In genomic region chr3:72438072-72438471, GRCh38 we compare ENCODE assay signal across 20 cellular contexts. TPM values are rescaled to one million over a fixed set of nuclear protein-coding genes. Genes with fewer than 3 reads are reported as not detected.
DNase-seq lines count a peak whose midpoint lies in the region; TF ChIP-seq lines count a peak whose summit lies in the region.
"Had no signal": no experiment of that assay in that cellular context is flagged by ENCODE, and none has a peak within 500 bp of the region (broad histone marks: within the 10 kb centered on the region; RNA-seq: fewer than 3 reads in every experiment).

No MANE protein-coding gene starts in this region.

- intact Hi-C loops in dendritic cell treated with granulocyte-macrophage colony-stimulating factor and Interleukin-4, amounts not matched to agents 40 ng/mL and 50 ng/mL, for 4 days (cut with micrococcal nuclease): no loop called here

- peaks cover 18% of the 10 kb centered on the region for H3K36me3 Mint-ChIP-seq in activated naive CD8-positive, alpha-beta T cell
- H3K36me3 Mint-ChIP-seq in activated naive CD8-positive, alpha-beta T cell treated with anti-CD3 and anti-CD28 coated beads for 36 hours: peaks cover 58% of the 10 kb centered on the region
- peaks cover 58% of the 10 kb centered on the region for H3K36me3 Mint-ChIP-seq in dendritic cell treated with granulocyte-macrophage colony-stimulating factor and Interleukin-4, amounts not matched to agents 40 ng/mL and 50 ng/mL, for 4 days (ENCODE audit: low read depth)
- peaks cover 67% of the 10 kb centered on the region for H3K36me3 Mint-ChIP-seq in stimulated activated naive CD8-positive, alpha-beta T cell treated with anti-CD3 and anti-CD28 coated beads, Interleukin-15, Interleukin-2, amounts not matched to agents 100 ng/mL and 50 ng/mL, for 24 hours (ENCODE audit: low read depth)
- peaks cover 9% of the 10 kb centered on the region for H3K36me3 Mint-ChIP-seq in endothelial cell (ENCODE audit: low read depth, unreplicated experiment)

- H3K4me1 Mint-ChIP-seq in activated naive CD8-positive, alpha-beta T cell (ENCODE audit: low read depth): peaks cover 85% of the 10 kb centered on the region
- H3K4me1 Mint-ChIP-seq in activated naive CD8-positive, alpha-beta T cell treated with anti-CD3 and anti-CD28 coated beads for 36 hours: peaks cover 75% of the 10 kb centered on the region
- peaks cover 67% of the 10 kb centered on the region for H3K4me1 Mint-ChIP-seq in dendritic cell treated with granulocyte-macrophage colony-stimulating factor and Interleukin-4, amounts not matched to agents 40 ng/mL and 50 ng/mL, for 4 days (ENCODE audit: low read depth)
- peaks cover 85% of the 10 kb centered on the region for H3K4me1 Mint-ChIP-seq in stimulated activated naive CD8-positive, alpha-beta T cell treated with anti-CD3 and anti-CD28 coated beads, Interleukin-15, Interleukin-2, amounts not matched to agents 100 ng/mL and 50 ng/mL, for 24 hours (ENCODE audit: low read depth)
- H3K4me1 Mint-ChIP-seq in endothelial cell (ENCODE audit: unreplicated experiment): peaks cover 57% of the 10 kb centered on the region

- no peak for DNase-seq in activated naive CD8-positive, alpha-beta T cell treated with anti-CD3 and anti-CD28 coated beads for 36 hours
- peak; percentile 85 for DNase-seq in OCI-M1 (lab: John Stamatoyannopoulos, UW)
- no peak for DNase-seq in activated naive CD4-positive, alpha-beta T cell treated with anti-CD3 and anti-CD28 coated beads, Interleukin-2, amount 50 U/mL, for 16 hours
- DNase-seq in endothelial cell (ENCODE audit: low spot score): no peak
- DNase-seq: activated effector memory CD4-positive, alpha-beta T cell treated with Interleukin-2 at 50 U/mL for 16 hours; brain microvascular endothelial cell; C1 segment of cervical spinal cord; effector memory CD4-positive, alpha-beta T cell; foreskin keratinocyte; naive B cell; NCI-H2081; NCI-H345; NCI-H748 treated with DMSO at 0.1 percent for 48 hours; occipital lobe; RPMI8226; SK-N-SH; T-helper 9 cell had no signal

- peak overlapping the region; percentile 46 for H3K4me3 Mint-ChIP-seq in activated naive CD8-positive, alpha-beta T cell
- H3K4me3 Mint-ChIP-seq in activated naive CD8-positive, alpha-beta T cell treated with anti-CD3 and anti-CD28 coated beads for 36 hours: no peak overlapping the region
- no peak overlapping the region for H3K4me3 Mint-ChIP-seq in dendritic cell treated with granulocyte-macrophage colony-stimulating factor and Interleukin-4, amounts not matched to agents 40 ng/mL and 50 ng/mL, for 4 days
- no peak overlapping the region for H3K4me3 Mint-ChIP-seq in stimulated activated naive CD8-positive, alpha-beta T cell treated with anti-CD3 and anti-CD28 coated beads, Interleukin-15, Interleukin-2, amounts not matched to agents 100 ng/mL and 50 ng/mL, for 24 hours
- H3K4me3 Mint-ChIP-seq in endothelial cell (ENCODE audit: unreplicated experiment): no peak overlapping the region

- no peaks in the 10 kb centered on the region for H3K9me3 Mint-ChIP-seq in activated naive CD8-positive, alpha-beta T cell (ENCODE audit: low read depth)
- H3K9me3 Mint-ChIP-seq in activated naive CD8-positive, alpha-beta T cell treated with anti-CD3 and anti-CD28 coated beads for 36 hours: peaks cover 3% of the 10 kb centered on the region
- H3K9me3 Mint-ChIP-seq in dendritic cell treated with granulocyte-macrophage colony-stimulating factor and Interleukin-4, amounts not matched to agents 40 ng/mL and 50 ng/mL, for 4 days: no peaks in the 10 kb centered on the region
- no peaks in the 10 kb centered on the region for H3K9me3 Mint-ChIP-seq in stimulated activated naive CD8-positive, alpha-beta T cell treated with anti-CD3 and anti-CD28 coated beads, Interleukin-15, Interleukin-2, amounts not matched to agents 100 ng/mL and 50 ng/mL, for 24 hours
- H3K9me3 Mint-ChIP-seq in endothelial cell (ENCODE audit: unreplicated experiment): no peaks in the 10 kb centered on the region
- H3K9me3 Mint-ChIP-seq: naive B cell had no signal

- no peaks in the 10 kb centered on the region for H3K27me3 Mint-ChIP-seq in activated naive CD8-positive, alpha-beta T cell
- H3K27me3 Mint-ChIP-seq in activated naive CD8-positive, alpha-beta T cell treated with anti-CD3 and anti-CD28 coated beads for 36 hours: no peaks in the 10 kb centered on the region
- no peaks in the 10 kb centered on the region for H3K27me3 Mint-ChIP-seq in dendritic cell treated with granulocyte-macrophage colony-stimulating factor and Interleukin-4, amounts not matched to agents 40 ng/mL and 50 ng/mL, for 4 days
- no peaks in the 10 kb centered on the region for H3K27me3 Mint-ChIP-seq in stimulated activated naive CD8-positive, alpha-beta T cell treated with anti-CD3 and anti-CD28 coated beads, Interleukin-15, Interleukin-2, amounts not matched to agents 100 ng/mL and 50 ng/mL, for 24 hours
- no peaks in the 10 kb centered on the region for H3K27me3 Mint-ChIP-seq in endothelial cell (ENCODE audit: unreplicated experiment)
- H3K27me3 Mint-ChIP-seq: naive B cell had no signal

- peak overlapping the region; percentile 89 for H3K27ac Mint-ChIP-seq in activated naive CD8-positive, alpha-beta T cell
- H3K27ac Mint-ChIP-seq in activated naive CD8-positive, alpha-beta T cell treated with anti-CD3 and anti-CD28 coated beads for 36 hours: no peak overlapping the region
- peak overlapping the region; percentile 12 for H3K27ac Mint-ChIP-seq in dendritic cell treated with granulocyte-macrophage colony-stimulating factor and Interleukin-4, amounts not matched to agents 40 ng/mL and 50 ng/mL, for 4 days
- H3K27ac Mint-ChIP-seq in stimulated activated naive CD8-positive, alpha-beta T cell treated with anti-CD3 and anti-CD28 coated beads, Interleukin-15, Interleukin-2, amounts not matched to agents 100 ng/mL and 50 ng/mL, for 24 hours: peak overlapping the region; percentile 13
- H3K27ac Mint-ChIP-seq in endothelial cell (ENCODE audit: unreplicated experiment): no peak overlapping the region

- no peak for TF ChIP-seq CTCF in endothelial cell (IDR thresholded peaks at IDR 0.05; ENCODE audit: unreplicated experiment)

RNA-seq across cellular contexts. Expression of gene RYBP, which starts 8.3 kb away (rescaled TPM):
- total RNA-seq in activated naive CD8-positive, alpha-beta T cell treated with anti-CD3 and anti-CD28 coated beads for 36 hours: 10 to 100 TPM; 16.3 to 16.4 TPM
- total RNA-seq in endothelial cell (ENCODE audit: unreplicated experiment): 40.7 TPM

Comparison
In these comparisons a context has a peak if more than half of its experiments do, and no peak if none do; other contexts are left out.
1. H3K27ac Mint-ChIP-seq: peak in activated naive CD8-positive, alpha-beta T cell (single experiment), dendritic cell treated with granulocyte-macrophage colony-stimulating factor and Interleukin-4, amounts not matched to agents 40 ng/mL and 50 ng/mL, for 4 days (single experiment) and stimulated activated naive CD8-positive, alpha-beta T cell treated with anti-CD3 and anti-CD28 coated beads, Interleukin-15, Interleukin-2, amounts not matched to agents 100 ng/mL and 50 ng/mL, for 24 hours (single experiment); none in activated naive CD8-positive, alpha-beta T cell treated with anti-CD3 and anti-CD28 coated beads for 36 hours (single experiment) and endothelial cell (single experiment).